Comparison of ENCODE assay signal across 16 cellular contexts in the genomic region with DNA sequence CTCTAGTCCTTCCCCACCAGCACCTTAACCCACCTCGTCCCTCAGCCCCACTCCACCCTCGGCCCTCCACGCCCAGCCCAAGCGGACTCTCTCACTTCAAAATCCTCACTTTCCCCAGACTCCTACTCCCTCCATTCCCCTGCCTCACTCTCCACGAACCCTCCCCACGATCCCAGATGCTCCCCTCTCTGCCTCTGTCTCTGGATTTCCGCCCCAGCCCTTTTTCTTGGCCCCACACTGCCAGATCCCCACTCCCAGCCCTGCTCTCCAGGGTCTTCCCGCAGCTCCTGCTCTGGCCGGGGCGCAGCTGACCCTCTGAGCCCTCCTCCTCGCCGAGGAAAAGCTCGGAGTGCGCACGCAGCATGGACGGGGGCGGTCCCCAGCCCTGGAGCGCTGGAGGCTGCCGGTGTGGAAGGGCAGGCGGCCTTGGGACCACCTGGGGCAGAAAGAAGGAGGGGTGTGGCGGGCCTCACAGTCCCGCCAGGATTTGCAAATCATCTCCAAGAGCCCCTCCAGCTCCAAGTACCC. TPM values are rescaled to one million over a fixed set of nuclear protein-coding genes. Genes with fewer than 3 reads are reported as not detected.
DNase-seq lines count a peak whose midpoint lies in the region; ATAC-seq, FAIRE-seq and TF ChIP-seq lines count a peak whose summit lies in the region.
"Had no signal": no experiment of that assay in that cellular context is flagged by ENCODE, and none has a peak within 500 bp of the region (broad histone marks: within the 10 kb centered on the region; RNA-seq: fewer than 3 reads in every experiment).

Gene TMEM114, minus strand, starts transcription at position 351 of the 528 bp plus-strand sequence. CDS start 673 bp downstream, outside the sequence.

- TF ChIP-seq CTCF in cardiac muscle cell (IDR thresholded peaks at IDR 0.05; ENCODE audit: low read depth, low read length) (no peak), right atrium auricular region (IDR thresholded peaks at IDR 0.05) (no peak), chondrocyte (IDR thresholded peaks at IDR 0.05) (no peak), HepG2 (CRISPR knock-in tag; IDR thresholded peaks at IDR 0.05) (no peak), thoracic aorta (IDR thresholded peaks at IDR 0.05) (no peak), smooth muscle cell (IDR thresholded peaks at IDR 0.05; ENCODE audit: borderline replicate concordance, insufficient read depth, poor library complexity, severe bottlenecking) (no peak)

- no peak for TF ChIP-seq RAD21 in HepG2 (CRISPR knock-in tag; IDR thresholded peaks at IDR 0.05)

- H3K79me2 ChIP-seq in HepG2 (ENCODE audit: insufficient read depth, low read length) (no peaks in the 10 kb centered on the region), smooth muscle cell (ENCODE audit: low read depth) (no peaks in the 10 kb centered on the region)

- WGBS in HepG2 (ENCODE audit: low lambda C conversion rate): 5% methylated on average over 22 of the region's 22 CpGs
- WGBS in smooth muscle cell (ENCODE audit: low lambda C conversion rate): 12% methylated on average over 22 of the region's 22 CpGs

- H3K4me3 ChIP-seq in cardiac muscle cell (peak within 1 kb of the TSS; percentile 17), right atrium auricular region (peak within 1 kb of the TSS in 1 of 2 donors; percentile 31), HepG2 (replicated peaks in 1 of 3; ENCODE audit: insufficient read depth in 1 of 3, low read depth in 2 of 3, low read length in 3 of 3) (peak within 1 kb of the TSS; percentile 15 to 62 (median 16); a peak in 3 of 6 replicates), thoracic aorta (peak within 1 kb of the TSS; percentile 54), smooth muscle cell (no peak within 1 kb of the TSS)

- POLR2A ChIA-PET in HepG2 (lab: Yijun Ruan, JAX): interaction anchor here (1.0 kb wide), 1 partner anchor 9 kb away, joined by 3 read pairs; no protein-coding TSS in a partner anchor

- H3K36me3 ChIP-seq in cardiac muscle cell: no peaks in the 10 kb centered on the region
- H3K36me3 ChIP-seq in right atrium auricular region: no peaks in the 10 kb centered on the region
- H3K36me3 ChIP-seq in HepG2 (replicated peaks in 1 of 2; ENCODE audit: control insufficient read depth in 1 of 2, insufficient read depth in 2 of 2, low read length in 2 of 2): no peaks in the 10 kb centered on the region
- no peaks in the 10 kb centered on the region for H3K36me3 ChIP-seq in thoracic aorta
- no peaks in the 10 kb centered on the region for H3K36me3 ChIP-seq in smooth muscle cell (ENCODE audit: low read depth)
- H3K36me3 ChIP-seq: neutrophil had no signal

- in situ Hi-C loops in HepG2 (cut with HindIII; ENCODE audit: extremely low pct_ligation_motif_present, low pct_unique_long_range_greater_than_20kb): no loop called here

- H3K9ac ChIP-seq in HepG2 (ENCODE audit: insufficient read depth, low read depth, low read length) (no peak within 1 kb of the TSS), smooth muscle cell (ENCODE audit: low read depth) (no peak within 1 kb of the TSS)

- H3F3A ChIP-seq in smooth muscle cell (ENCODE audit: low read depth): no peaks in the 10 kb centered on the region

- H3K4me1 Mint-ChIP-seq in chondrocyte (ENCODE audit: low read depth): peaks cover 14% of the 10 kb centered on the region

- no peak for DNase-seq in cardiac muscle cell (ENCODE audit: low read depth in 1 of 2, low spot score in 1 of 2)
- no peak for DNase-seq in right atrium auricular region (ENCODE audit: low spot score)
- no peak for DNase-seq in chondrocyte (ENCODE audit: low spot score)
- DNase-seq in HepG2 (ENCODE audit: low spot score): no peak
- no peak for DNase-seq in thoracic aorta (ENCODE audit: low spot score)
- DNase-seq in middle frontal gyrus (ENCODE audit: extremely low spot score, low spot score): no peak
- DNase-seq in smooth muscle cell (lab: John Stamatoyannopoulos, UW; ENCODE audit: unreplicated experiment): no peak
- DNase-seq: activated CD4-positive, alpha-beta T cell treated with anti-CD3 and anti-CD28 coated beads, Interleukin-2, amount 50 U/mL, for 48 hours; KG1; NCI-H1436; NCI-H526 treated with DMSO at 0.1 percent for 48 hours; stimulated activated CD4-positive, alpha-beta T cell treated with anti-CD3 and anti-CD28 coated beads, Interleukin-12 subunit alpha, Interleukin-12 subunit beta, amount 100 ng/mL, for 4 hours had no signal

- CTCF ChIA-PET in HepG2 (lab: Yijun Ruan, JAX; ENCODE audit: low intra/inter-chr PET ratio, low total read pairs): no interaction called here

- peak within 1 kb of the TSS; percentile 60 for H3K4me2 ChIP-seq in HepG2 (ENCODE audit: low read depth, low read length)
- no peak within 1 kb of the TSS for H3K4me2 ChIP-seq in smooth muscle cell

- peaks cover 38% of the 10 kb centered on the region for H3K27me3 Mint-ChIP-seq in chondrocyte (ENCODE audit: low read depth)

- H3K4me1 ChIP-seq in cardiac muscle cell (ENCODE audit: low read depth): peaks cover 6% of the 10 kb centered on the region
- peaks cover 0 to 17% of the 10 kb centered on the region in 2 donors for H3K4me1 ChIP-seq in right atrium auricular region
- peaks cover 25% of the 10 kb centered on the region for H3K4me1 ChIP-seq in HepG2 (ENCODE audit: insufficient read depth, low read length)
- peaks cover 3 to 16% of the 10 kb centered on the region in 2 donors for H3K4me1 ChIP-seq in thoracic aorta (ENCODE audit: control insufficient read depth in 1 of 2, low read depth in 2 of 2)
- no peaks in the 10 kb centered on the region for H3K4me1 ChIP-seq in smooth muscle cell (ENCODE audit: low read depth)

- H2AFZ ChIP-seq in HepG2 (ENCODE audit: low read length) (no peak within 1 kb of the TSS), smooth muscle cell (ENCODE audit: low read depth) (no peak within 1 kb of the TSS)

- no peak for TF ChIP-seq EP300 in HepG2 (IDR thresholded peaks at IDR 0.05; ENCODE audit: low read depth in 2 of 2, low read length in 2 of 2)
- no peak for TF ChIP-seq EP300 in HepG2 (CRISPR knock-in tag; IDR thresholded peaks at IDR 0.05; ENCODE audit: borderline replicate concordance)

- H3K27me3 ChIP-seq in cardiac muscle cell (peaks cover 78% of the 10 kb centered on the region), right atrium auricular region (peaks cover 5 to 19% of the 10 kb centered on the region in 2 donors), HepG2 (ENCODE audit: control insufficient read depth in 1 of 2, insufficient read depth in 2 of 2, low read length in 2 of 2) (peaks cover 13 to 53% of the 10 kb centered on the region in 2 experiments; a peak in 4 of 5 replicates), thoracic aorta (replicated peaks; ENCODE audit: insufficient read depth) (peaks cover 8% of the 10 kb centered on the region), smooth muscle cell (ENCODE audit: low read depth) (peaks cover 72% of the 10 kb centered on the region)

- H3K9me3 Mint-ChIP-seq in chondrocyte (ENCODE audit: low read depth): no peaks in the 10 kb centered on the region

- H3K36me3 Mint-ChIP-seq in chondrocyte (ENCODE audit: low read depth): no peaks in the 10 kb centered on the region

- peak within 1 kb of the TSS; percentile 28 for H3K4me3 Mint-ChIP-seq in chondrocyte (ENCODE audit: unreplicated experiment)

- H3K27ac ChIP-seq in cardiac muscle cell: no peak within 1 kb of the TSS
- no peak within 1 kb of the TSS for H3K27ac ChIP-seq in right atrium auricular region
- H3K27ac ChIP-seq in HepG2 (ENCODE audit: extremely low read length, insufficient read depth, low read length): no peak within 1 kb of the TSS
- H3K27ac ChIP-seq in thoracic aorta: no peak within 1 kb of the TSS
- no peak within 1 kb of the TSS for H3K27ac ChIP-seq in smooth muscle cell (ENCODE audit: low read depth)
- H3K27ac ChIP-seq: neutrophil had no signal

- no peak within 1 kb of the TSS for H3K27ac Mint-ChIP-seq in chondrocyte (ENCODE audit: unreplicated experiment)

- no peak for FAIRE-seq in HepG2 (lab: Jason Lieb, UNC)

- H4K20me1 ChIP-seq in HepG2 (ENCODE audit: insufficient read depth, low read length) (no peaks in the 10 kb centered on the region), smooth muscle cell (ENCODE audit: low read depth) (no peaks in the 10 kb centered on the region)

- no peaks in the 10 kb centered on the region for H3K9me3 ChIP-seq in cardiac muscle cell (ENCODE audit: low read depth)
- H3K9me3 ChIP-seq in right atrium auricular region: no peaks in the 10 kb centered on the region
- no peaks in the 10 kb centered on the region for H3K9me3 ChIP-seq in HepG2 (ENCODE audit: low read length)
- H3K9me3 ChIP-seq in thoracic aorta: no peaks in the 10 kb centered on the region
- no peaks in the 10 kb centered on the region for H3K9me3 ChIP-seq in smooth muscle cell (replicated peaks; ENCODE audit: low read depth)
- H3K9me3 ChIP-seq: neutrophil had no signal

- intact Hi-C loops in HepG2 (cut with micrococcal nuclease; ENCODE audit: unreplicated experiment): no loop called here

- BruUV-seq in HepG2 (replicated peaks; lab: Mats Ljungman, UMichigan): no TSS peak

- no peak for TF ChIP-seq POLR2A in HepG2 (IDR thresholded peaks at IDR 0.05; ENCODE audit: insufficient read depth in 1 of 2, low read depth in 2 of 2, low read length in 2 of 2)

- ATAC-seq in HepG2: peak; percentile 50
- ATAC-seq in thoracic aorta (ENCODE audit: insufficient number of reproducible peaks, low FRiP score, low read depth): no peak
- no peak for ATAC-seq in GM21576 (IDR thresholded peaks at IDR 0.05; ENCODE audit: unreplicated experiment)

RNA-seq across cellular contexts. Expression of gene TMEM114, which starts in this region (rescaled TPM):
- total RNA-seq in cardiac muscle cell (not detected in 2 replicates), right atrium auricular region (not detected), chondrocyte (not detected in 3 replicates), HepG2 (2016; rRNA removed; fragmentation: Illumina TruSeq; extraction: Trizol) (not detected in 2 replicates), thoracic aorta (not detected), smooth muscle cell (not detected in 2 replicates)
- polyA plus RNA-seq in cardiac muscle cell (not detected in 2 replicates), HepG2 (2011; rRNA removed) (not detected in 2 replicates), smooth muscle cell (not detected in 2 replicates)
- total RNA-seq in HepG2 (2016; cell fraction: cytosol; rRNA removed; fragmentation: Illumina TruSeq; extraction: Trizol; ENCODE audit: low read depth): not detected in 2 replicates
- not detected in 2 replicates for total RNA-seq in HepG2 (2016; cell fraction: insoluble cytoplasmic fraction; rRNA removed; fragmentation: Illumina TruSeq; extraction: Trizol)
- total RNA-seq in HepG2 (2016; cell fraction: membrane; rRNA removed; fragmentation: Illumina TruSeq; extraction: Trizol): not detected in 2 replicates
- total RNA-seq in HepG2 (2016; cell fraction: nucleus; rRNA removed; fragmentation: Illumina TruSeq; extraction: Trizol): not detected in 2 replicates
- polyA plus RNA-seq in HepG2 (2011; cell fraction: cytosol; rRNA removed): not detected in 2 replicates
- polyA plus RNA-seq in HepG2 (2011; cell fraction: nucleus; rRNA removed): not detected in 2 replicates
- not detected in 2 replicates for polyA plus RNA-seq in HepG2 (2012)
- not detected in 2 replicates for polyA plus RNA-seq in HepG2 (2016; cell fraction: cytosol; fragmentation: Illumina TruSeq; extraction: Trizol; ENCODE audit: low read depth)
- not detected in 2 replicates for polyA plus RNA-seq in HepG2 (2016; cell fraction: insoluble cytoplasmic fraction; fragmentation: Illumina TruSeq; extraction: Trizol; ENCODE audit: low read depth)
- polyA plus RNA-seq in HepG2 (2016; cell fraction: membrane; fragmentation: Illumina TruSeq; extraction: Trizol; ENCODE audit: low read depth): not detected in 2 replicates
- polyA plus RNA-seq in HepG2 (2016; cell fraction: nucleus; fragmentation: Illumina TruSeq; extraction: Trizol; ENCODE audit: insufficient read depth, low read depth): not detected in 2 replicates
- not detected in 2 replicates for polyA minus RNA-seq in HepG2 (2011; rRNA and poly(A)+ RNA removed; ENCODE audit: low replicate concordance)
- not detected in 2 replicates for polyA minus RNA-seq in HepG2 (2011; cell fraction: cytosol; rRNA and poly(A)+ RNA removed)
- polyA minus RNA-seq in HepG2 (2011; cell fraction: nucleus; rRNA and poly(A)+ RNA removed): not detected in 2 replicates
- total RNA-seq: liver had no signal
- polyA plus RNA-seq: AG04450, liver had no signal

Comparison
In these comparisons a context has a peak if more than half of its experiments do, and no peak if none do; other contexts are left out.
1. Peak in ATAC-seq, H3K4me3 ChIP-seq and H3K4me2 ChIP-seq in HepG2; RNA of the gene not detected or under 1 TPM.